ENCODE assay signal across 1 cellular context in genomic region chr4:122700178-122700725, GRCh38.
TF ChIP-seq lines count a peak whose summit lies in the region.

No MANE protein-coding gene starts in this region.

TF ChIP-seq in K562, 482 proteins besides CTCF, POLR2A, EP300 and RAD21 (continued from another document and continues in another):
- TF ChIP-seq ZNF398 (CRISPR knock-in tag; IDR thresholded peaks at IDR 0.05): no peak
- TF ChIP-seq RERE (CRISPR knock-in tag; IDR thresholded peaks at IDR 0.05; ENCODE audit: borderline replicate concordance): no peak
- TF ChIP-seq GABPB1 (CRISPR knock-in tag; IDR thresholded peaks at IDR 0.05): peak; percentile 30; the same call in 1 of the 2 replicates
- no peak for TF ChIP-seq STAT5B (CRISPR knock-in tag; IDR thresholded peaks at IDR 0.05)
- TF ChIP-seq FOXK2 (conservative IDR thresholded peaks at IDR 0.05 in 1 of 2, IDR thresholded peaks at IDR 0.05 in 1 of 2; ENCODE audit: low read depth in 2 of 2): no peak; a peak in 1 of 4 replicates
- TF ChIP-seq MEIS2 (IDR thresholded peaks at IDR 0.05; ENCODE audit: partially characterized antibody): peak; percentile 52
- TF ChIP-seq ZNF134 (CRISPR knock-in tag; conservative IDR thresholded peaks at IDR 0.05): no peak
- TF ChIP-seq, protein P1, sequence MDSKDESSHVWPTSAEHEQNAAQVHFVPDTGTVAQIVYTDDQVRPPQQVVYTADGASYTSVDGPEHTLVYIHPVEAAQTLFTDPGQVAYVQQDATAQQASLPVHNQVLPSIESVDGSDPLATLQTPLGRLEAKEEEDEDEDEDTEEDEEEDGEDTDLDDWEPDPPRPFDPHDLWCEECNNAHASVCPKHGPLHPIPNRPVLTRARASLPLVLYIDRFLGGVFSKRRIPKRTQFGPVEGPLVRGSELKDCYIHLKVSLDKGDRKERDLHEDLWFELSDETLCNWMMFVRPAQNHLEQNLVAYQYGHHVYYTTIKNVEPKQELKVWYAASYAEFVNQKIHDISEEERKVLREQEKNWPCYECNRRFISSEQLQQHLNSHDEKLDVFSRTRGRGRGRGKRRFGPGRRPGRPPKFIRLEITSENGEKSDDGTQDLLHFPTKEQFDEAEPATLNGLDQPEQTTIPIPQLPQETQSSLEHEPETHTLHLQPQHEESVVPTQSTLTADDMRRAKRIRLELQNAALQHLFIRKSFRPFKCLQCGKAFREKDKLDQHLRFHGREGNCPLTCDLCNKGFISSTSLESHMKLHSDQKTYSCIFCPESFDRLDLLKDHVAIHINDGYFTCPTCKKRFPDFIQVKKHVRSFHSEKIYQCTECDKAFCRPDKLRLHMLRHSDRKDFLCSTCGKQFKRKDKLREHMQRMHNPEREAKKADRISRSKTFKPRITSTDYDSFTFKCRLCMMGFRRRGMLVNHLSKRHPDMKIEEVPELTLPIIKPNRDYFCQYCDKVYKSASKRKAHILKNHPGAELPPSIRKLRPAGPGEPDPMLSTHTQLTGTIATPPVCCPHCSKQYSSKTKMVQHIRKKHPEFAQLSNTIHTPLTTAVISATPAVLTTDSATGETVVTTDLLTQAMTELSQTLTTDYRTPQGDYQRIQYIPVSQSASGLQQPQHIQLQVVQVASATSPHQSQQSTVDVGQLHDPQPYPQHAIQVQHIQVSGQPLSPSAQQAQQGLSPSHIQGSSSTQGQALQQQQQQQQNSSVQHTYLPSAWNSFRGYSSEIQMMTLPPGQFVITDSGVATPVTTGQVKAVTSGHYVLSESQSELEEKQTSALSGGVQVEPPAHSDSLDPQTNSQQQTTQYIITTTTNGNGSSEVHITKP (IDR thresholded peaks at IDR 0.05; ENCODE audit: partially characterized antibody): peak; percentile 88
- TF ChIP-seq BHLHE40 (IDR thresholded peaks at IDR 0.05; ENCODE audit: low read length): peak; percentile 72
- TF ChIP-seq RFX1 (IDR thresholded peaks at IDR 0.05): no peak
- no peak for TF ChIP-seq CEBPZ (IDR thresholded peaks at IDR 0.05; ENCODE audit: borderline replicate concordance, low read depth, low read length)
- TF ChIP-seq PKNOX1 (IDR thresholded peaks at IDR 0.05): peak; percentile 38
- TF ChIP-seq UBTF (IDR thresholded peaks at IDR 0.05; ENCODE audit: borderline replicate concordance in 1 of 2, low read depth in 2 of 2, low read length in 2 of 2): no peak
- peak; percentile 60; the same call in 1 of the 2 replicates for TF ChIP-seq HDAC2 (IDR thresholded peaks at IDR 0.05)
- TF ChIP-seq MAFG (tag; conservative IDR thresholded peaks at IDR 0.05): no peak
- TF ChIP-seq ARID2 (IDR thresholded peaks at IDR 0.05): no peak
- TF ChIP-seq, protein P2, sequence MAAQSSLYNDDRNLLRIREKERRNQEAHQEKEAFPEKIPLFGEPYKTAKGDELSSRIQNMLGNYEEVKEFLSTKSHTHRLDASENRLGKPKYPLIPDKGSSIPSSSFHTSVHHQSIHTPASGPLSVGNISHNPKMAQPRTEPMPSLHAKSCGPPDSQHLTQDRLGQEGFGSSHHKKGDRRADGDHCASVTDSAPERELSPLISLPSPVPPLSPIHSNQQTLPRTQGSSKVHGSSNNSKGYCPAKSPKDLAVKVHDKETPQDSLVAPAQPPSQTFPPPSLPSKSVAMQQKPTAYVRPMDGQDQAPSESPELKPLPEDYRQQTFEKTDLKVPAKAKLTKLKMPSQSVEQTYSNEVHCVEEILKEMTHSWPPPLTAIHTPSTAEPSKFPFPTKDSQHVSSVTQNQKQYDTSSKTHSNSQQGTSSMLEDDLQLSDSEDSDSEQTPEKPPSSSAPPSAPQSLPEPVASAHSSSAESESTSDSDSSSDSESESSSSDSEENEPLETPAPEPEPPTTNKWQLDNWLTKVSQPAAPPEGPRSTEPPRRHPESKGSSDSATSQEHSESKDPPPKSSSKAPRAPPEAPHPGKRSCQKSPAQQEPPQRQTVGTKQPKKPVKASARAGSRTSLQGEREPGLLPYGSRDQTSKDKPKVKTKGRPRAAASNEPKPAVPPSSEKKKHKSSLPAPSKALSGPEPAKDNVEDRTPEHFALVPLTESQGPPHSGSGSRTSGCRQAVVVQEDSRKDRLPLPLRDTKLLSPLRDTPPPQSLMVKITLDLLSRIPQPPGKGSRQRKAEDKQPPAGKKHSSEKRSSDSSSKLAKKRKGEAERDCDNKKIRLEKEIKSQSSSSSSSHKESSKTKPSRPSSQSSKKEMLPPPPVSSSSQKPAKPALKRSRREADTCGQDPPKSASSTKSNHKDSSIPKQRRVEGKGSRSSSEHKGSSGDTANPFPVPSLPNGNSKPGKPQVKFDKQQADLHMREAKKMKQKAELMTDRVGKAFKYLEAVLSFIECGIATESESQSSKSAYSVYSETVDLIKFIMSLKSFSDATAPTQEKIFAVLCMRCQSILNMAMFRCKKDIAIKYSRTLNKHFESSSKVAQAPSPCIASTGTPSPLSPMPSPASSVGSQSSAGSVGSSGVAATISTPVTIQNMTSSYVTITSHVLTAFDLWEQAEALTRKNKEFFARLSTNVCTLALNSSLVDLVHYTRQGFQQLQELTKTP (IDR thresholded peaks at IDR 0.05; ENCODE audit: low read depth in 1 of 2, partially characterized antibody in 2 of 2): peak in 1 of 2 experiments; percentile 70
- peak; percentile 45; the same call in 1 of the 2 replicates for TF ChIP-seq PHF8 (IDR thresholded peaks at IDR 0.05; ENCODE audit: borderline replicate concordance, low read length)
- 0 out of 2 replicates have a peak, but pooled peaks have one; percentile 22 for TF ChIP-seq SMAD4 (CRISPR knock-in tag; conservative IDR thresholded peaks at IDR 0.05)
- TF ChIP-seq HCFC1 (IDR thresholded peaks at IDR 0.05; ENCODE audit: low read depth, low read length): 0 out of 2 replicates have a peak, but pooled peaks have one; percentile 28
- no peak for TF ChIP-seq ZNF253 (CRISPR knock-in tag; conservative IDR thresholded peaks at IDR 0.05)
- TF ChIP-seq KAT8 (IDR thresholded peaks at IDR 0.05; ENCODE audit: low read depth): no peak
- no peak for TF ChIP-seq POLR3A (IDR thresholded peaks at IDR 0.05; ENCODE audit: borderline replicate concordance, extremely low read depth, insufficient read depth, insufficient read length)
- TF ChIP-seq SREBF2 (CRISPR knock-in tag; IDR thresholded peaks at IDR 0.05): no peak
- TF ChIP-seq FOXM1 (IDR thresholded peaks at IDR 0.05; ENCODE audit: low read depth): no peak
- no peak for TF ChIP-seq FOXM1 (CRISPR knock-in tag; IDR thresholded peaks at IDR 0.05; ENCODE audit: low read depth)
- peak; percentile 88 for TF ChIP-seq ZSCAN29 (IDR thresholded peaks at IDR 0.05)
- no peak for TF ChIP-seq GTF2A2 (tag; IDR thresholded peaks at IDR 0.05)
- TF ChIP-seq SAFB (IDR thresholded peaks at IDR 0.05; ENCODE audit: borderline replicate concordance, low read depth, low read length): no peak
- TF ChIP-seq MYNN (IDR thresholded peaks at IDR 0.05): no peak
- TF ChIP-seq MYNN (CRISPR knock-in tag; IDR thresholded peaks at IDR 0.05): no peak
- TF ChIP-seq CBFA2T3 (IDR thresholded peaks at IDR 0.05): peak; percentile 39
- no peak for TF ChIP-seq ELF1 (tag; IDR thresholded peaks at IDR 0.05)
- TF ChIP-seq E2F4 (CRISPR knock-in tag; IDR thresholded peaks at IDR 0.05; ENCODE audit: low read depth): no peak
- no peak for TF ChIP-seq MTA2 (IDR thresholded peaks at IDR 0.05; ENCODE audit: low read depth)
- 0 out of 2 replicates have a peak, but pooled peaks have one; percentile 23 for TF ChIP-seq FOXJ2 (tag; IDR thresholded peaks at IDR 0.05)
